Comparison of ENCODE assay signal across 11 cellular contexts in the genomic region with DNA sequence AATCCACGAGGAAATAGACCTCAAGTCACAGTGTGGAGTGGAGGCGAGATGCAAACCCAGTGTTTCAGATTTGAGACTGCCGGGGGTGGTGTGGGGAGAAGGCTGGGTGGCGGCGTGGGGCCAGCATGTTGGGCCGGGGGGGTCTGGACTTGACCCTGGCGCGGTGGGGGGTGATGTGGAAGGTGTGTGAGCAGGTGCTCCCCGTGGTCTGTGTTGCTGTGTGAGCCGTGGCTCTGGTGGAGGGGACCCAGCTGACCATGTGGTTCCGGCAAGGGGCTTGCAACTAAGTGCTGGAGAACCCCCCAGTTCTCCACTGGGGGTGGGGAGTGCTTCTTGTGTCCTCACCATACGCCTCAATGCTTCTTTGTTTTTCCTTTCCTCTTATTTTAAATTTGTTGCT. TPM values are rescaled to one million over a fixed set of nuclear protein-coding genes. Genes with fewer than 3 reads are reported as not detected.
DNase-seq lines count a peak whose midpoint lies in the region; ATAC-seq, FAIRE-seq and TF ChIP-seq lines count a peak whose summit lies in the region.
"Had no signal": no experiment of that assay in that cellular context is flagged by ENCODE, and none has a peak within 500 bp of the region (broad histone marks: within the 10 kb centered on the region; RNA-seq: fewer than 3 reads in every experiment).

No MANE protein-coding gene starts in this region.

- no peak overlapping the region for H3K4me3 ChIP-seq in endodermal cell (ENCODE audit: low read length)
- H3K4me3 ChIP-seq in psoas muscle = no peak overlapping the region
- no peak overlapping the region for H3K4me3 ChIP-seq in MM.1S (ENCODE audit: low read length)
- H3K4me3 ChIP-seq: GM12878 had no signal

- no peaks in the 10 kb centered on the region for H3K9me3 ChIP-seq in T-helper 17 cell (ENCODE audit: control insufficient read depth, low read length, poor library complexity, severe bottlenecking)
- peaks cover 11% of the 10 kb centered on the region for H3K9me3 ChIP-seq in endodermal cell (ENCODE audit: control insufficient read depth, low read length)
- no peaks in the 10 kb centered on the region for H3K9me3 ChIP-seq in psoas muscle
- H3K9me3 ChIP-seq in MM.1S (replicated peaks; ENCODE audit: insufficient read depth, low read length) = no peaks in the 10 kb centered on the region

- FAIRE-seq in GM12892 (lab: Jason Lieb, UNC) = no peak
- FAIRE-seq: endometrium, GM12878 had no signal

- H3K27ac ChIP-seq in endodermal cell (ENCODE audit: low read depth, low read length) (peak overlapping the region; percentile 21), psoas muscle (peak overlapping the region; percentile 79), MM.1S (ENCODE audit: low read length) (no peak overlapping the region)
- H3K27ac ChIP-seq: HL-60 had no signal

- H3K27me3 Mint-ChIP-seq in T-helper 17 cell (no peaks in the 10 kb centered on the region), endodermal cell (ENCODE audit: insufficient read depth) (no peaks in the 10 kb centered on the region)

- DNase-seq in GM12892 (ENCODE audit: insufficient read length) (no peak), T-helper 17 cell (no peak), endodermal cell (no peak), psoas muscle (peak in 1 of 2 donors; percentile 48), MM.1S (no peak)
- DNase-seq: MV-4-11 had no signal

- ATAC-seq in T-helper 17 cell (no peak), psoas muscle (no peak), GM21360 (IDR thresholded peaks at IDR 0.05; ENCODE audit: unreplicated experiment) (no peak), HG03097 (IDR thresholded peaks at IDR 0.05; ENCODE audit: low FRiP score, unreplicated experiment) (no peak)
- ATAC-seq: GM12878 had no signal

- no peaks in the 10 kb centered on the region; the same call in 1 of the 2 replicates for H3F3A ChIP-seq in MM.1S (ENCODE audit: insufficient read depth, low read length)

- peak; percentile 3; the same call in 1 of the 2 replicates for TF ChIP-seq POLR2A in GM12892 (IDR thresholded peaks at IDR 0.05; ENCODE audit: low read depth, low read length)

- H3K36me3 ChIP-seq in endodermal cell (ENCODE audit: control insufficient read depth, insufficient read depth, low read length) (peaks cover 69% of the 10 kb centered on the region), psoas muscle (ENCODE audit: insufficient read depth in 1 of 2, low read depth in 1 of 2) (no peaks in the 10 kb centered on the region), MM.1S (replicated peaks; ENCODE audit: insufficient read depth, low read length) (peaks cover 3% of the 10 kb centered on the region; the same call in 1 of the 2 replicates)

- H3K4me1 Mint-ChIP-seq in T-helper 17 cell (peaks cover 68% of the 10 kb centered on the region), endodermal cell (peaks cover 70% of the 10 kb centered on the region)

- H3K36me3 Mint-ChIP-seq in T-helper 17 cell (ENCODE audit: low read depth) (peaks cover 3% of the 10 kb centered on the region), endodermal cell (ENCODE audit: low read depth) (peaks cover 30% of the 10 kb centered on the region)

- no peak overlapping the region for H3K4me2 ChIP-seq in MM.1S (ENCODE audit: low read depth, low read length)

- H3K79me2 ChIP-seq in MM.1S (ENCODE audit: low read length) = peaks cover 100% of the 10 kb centered on the region

- H3K27ac Mint-ChIP-seq in T-helper 17 cell (peak overlapping the region; percentile 91), endodermal cell (peak overlapping the region; percentile 56)

- no peaks in the 10 kb centered on the region for H3K9me2 ChIP-seq in MM.1S (replicated peaks; ENCODE audit: insufficient read depth, low read length)

- H3K9me3 Mint-ChIP-seq in endodermal cell = peaks cover 4% of the 10 kb centered on the region

- no peak overlapping the region for H2AFZ ChIP-seq in MM.1S (ENCODE audit: low read length)

- intact Hi-C loops in psoas muscle (cut with DNase I) = loop anchor here in 1 of 2 donors (5.0 kb wide), 1 partner anchor 37 kb away; no protein-coding TSS in a partner anchor

- peaks cover 94% of the 10 kb centered on the region for H4K20me1 ChIP-seq in MM.1S (ENCODE audit: insufficient read depth, low read length)

- no peak overlapping the region for H3K9ac ChIP-seq in endodermal cell (ENCODE audit: extremely low read depth, low read length, poor library complexity, severe bottlenecking)
- H3K9ac ChIP-seq in MM.1S (ENCODE audit: low read length) = no peak overlapping the region

- H3K27me3 ChIP-seq in endodermal cell (ENCODE audit: control insufficient read depth, insufficient read depth, low read length, poor library complexity, severe bottlenecking) = no peaks in the 10 kb centered on the region
- H3K27me3 ChIP-seq in psoas muscle (ENCODE audit: insufficient read depth in 3 of 3, low read length in 2 of 3) = no peaks in the 10 kb centered on the region
- H3K27me3 ChIP-seq in MM.1S (replicated peaks; ENCODE audit: insufficient read depth, low read length) = no peaks in the 10 kb centered on the region

- peak overlapping the region; percentile 76 for H3K4me3 Mint-ChIP-seq in T-helper 17 cell
- H3K4me3 Mint-ChIP-seq in endodermal cell = peak overlapping the region; percentile 5

- 87 to 92% methylated on average over 3 to 12 of the region's 12 CpGs for WGBS in endodermal cell (ENCODE audit: insufficient coverage in 1 of 2, insufficient read length in 1 of 2), 2 experiments
- 72 to 85% (median 77%) methylated on average over 12 of the region's 12 CpGs for WGBS in psoas muscle, 3 donors

- peaks cover 36% of the 10 kb centered on the region for H3K4me1 ChIP-seq in endodermal cell (ENCODE audit: control insufficient read depth, insufficient read depth, low read length)
- peaks cover 90% of the 10 kb centered on the region for H3K4me1 ChIP-seq in psoas muscle
- H3K4me1 ChIP-seq in MM.1S (ENCODE audit: low read length) = no peaks in the 10 kb centered on the region

- TF ChIP-seq CTCF in endodermal cell (conservative IDR thresholded peaks at IDR 0.05) (no peak), psoas muscle (IDR thresholded peaks at IDR 0.05) (no peak), MM.1S (IDR thresholded peaks at IDR 0.05; ENCODE audit: low read length) (no peak)

RNA-seq across cellular contexts. Expression of a gene that starts 25.8 kb away (rescaled TPM):
- 44.9 TPM for polyA plus RNA-seq in GM12892 (2012; ENCODE audit: missing spikeins)
- 100 to 1,000 TPM; 193 to 241 TPM for total RNA-seq in T-helper 17 cell
- total RNA-seq in endodermal cell = 100 to 1,000 TPM; 309 to 334 TPM
- polyA plus RNA-seq in endodermal cell (2013, experiment 1 of 2) = 182 TPM
- polyA plus RNA-seq in endodermal cell (2013, experiment 2 of 2) = 205 TPM
- total RNA-seq in psoas muscle = 100 to 1,000 TPM in 1 of 4 donors, 10 to 100 TPM in 3; 63.6 to 114 (median 78.7) TPM
- polyA plus RNA-seq in psoas muscle = 10 to 100 TPM; 22.7 to 42.1 (median 27.5) TPM
